27 cellular contexts compared by ENCODE assay signal in genomic region chr1:170630977-170631376, GRCh38. TPM values are rescaled to one million over a fixed set of nuclear protein-coding genes. Genes with fewer than 3 reads are reported as not detected.
"Had no signal": no experiment of that assay in that cellular context is flagged by ENCODE, and none has a peak within 500 bp of the region (broad histone marks: within the 10 kb centered on the region; RNA-seq: fewer than 3 reads in every experiment).

No MANE protein-coding gene starts in this region.

- H3K4me1 Mint-ChIP-seq: activated naive CD8-positive, alpha-beta T cell treated with anti-CD3 and anti-CD28 coated beads, Interleukin-2, amount 50 U/mL, for 24 hours; brain; central memory CD8-positive, alpha-beta T cell had no signal

- H3K27ac ChIP-seq: SK-N-MC, VCaP had no signal

- H3K36me3 Mint-ChIP-seq: activated CD4-positive, alpha-beta memory T cell treated with anti-CD3 and anti-CD28 coated beads for 36 hours; activated naive CD4-positive, alpha-beta T cell treated with anti-CD3 and anti-CD28 coated beads, Interleukin-2, amount 50 U/mL, for 72 hours; brain had no signal

- H3K27ac Mint-ChIP-seq: activated CD4-positive, alpha-beta memory T cell treated with anti-CD3 and anti-CD28 coated beads for 36 hours; activated naive CD4-positive, alpha-beta T cell treated with anti-CD3 and anti-CD28 coated beads, Interleukin-2, amount 50 U/mL, for 72 hours; activated naive CD8-positive, alpha-beta T cell treated with anti-CD3 and anti-CD28 coated beads, Interleukin-2, amount 50 U/mL, for 24 hours; brain had no signal

- H3K4me3 Mint-ChIP-seq: activated CD4-positive, alpha-beta memory T cell treated with anti-CD3 and anti-CD28 coated beads for 36 hours; activated naive CD8-positive, alpha-beta T cell treated with anti-CD3 and anti-CD28 coated beads, Interleukin-2, amount 50 U/mL, for 24 hours; activated T-cell treated with anti-CD3 and anti-CD28 coated beads, Interleukin-2, amount 50 U/mL, for 4 hours; brain; central memory CD8-positive, alpha-beta T cell had no signal

- H3K4me3 ChIP-seq: MG63, SK-N-MC had no signal

- H3K27me3 ChIP-seq: MG63 had no signal

- H3K9me3 ChIP-seq: MG63 had no signal

- H3K9me3 Mint-ChIP-seq: activated CD4-positive, alpha-beta memory T cell treated with anti-CD3 and anti-CD28 coated beads for 36 hours; activated naive CD8-positive, alpha-beta T cell treated with anti-CD3 and anti-CD28 coated beads, Interleukin-2, amount 50 U/mL, for 24 hours; activated T-cell treated with anti-CD3 and anti-CD28 coated beads, Interleukin-2, amount 50 U/mL, for 4 hours; central memory CD8-positive, alpha-beta T cell had no signal

- H3K36me3 ChIP-seq: MG63 had no signal

- DNase-seq: activated CD4-positive, alpha-beta memory T cell treated with anti-CD3 and anti-CD28 coated beads for 36 hours; activated CD4-positive, alpha-beta T cell treated with anti-CD3 and anti-CD28 coated beads for 48 hours; activated CD4-positive, CD25-positive, alpha-beta regulatory T cell treated with anti-CD3 and anti-CD28 coated beads, Interleukin-2, amount 50 U/mL, for 72 hours; activated CD8-positive, alpha-beta memory T cell treated with anti-CD3 and anti-CD28 coated beads for 24 hours; activated effector memory CD4-positive, alpha-beta T cell treated with anti-CD3 and anti-CD28 coated beads, Interleukin-2, amount 50 U/mL, for 16 hours; activated naive CD4-positive, alpha-beta T cell treated with Interleukin-2 at 50 U/mL for 16 hours; activated naive CD8-positive, alpha-beta T cell treated with anti-CD3 and anti-CD28 coated beads, Interleukin-2, amount 50 U/mL, for 24 hours; activated T-cell treated with anti-CD3 and anti-CD28 coated beads, Interleukin-2, amount 50 U/mL, for 4 hours; amniotic stem cell; MG63; MV-4-11; NCI-H1092 treated with DMSO at 0.1 percent for 48 hours; NCI-H1417 treated with DMSO at 0.1 percent for 48 hours; NCI-H1694; NCI-H2029 treated with DMSO at 0.1 percent for 48 hours; NCI-H345; NCI-H510A; NCI-H526 treated with DMSO at 0.1 percent for 48 hours; SIG-M5; T-helper 1 cell had no signal

RNA-seq across cellular contexts. Expression of gene PRRX1, which starts 33.0 kb away (rescaled TPM):
- total RNA-seq: activated CD4-positive, alpha-beta memory T cell treated with anti-CD3 and anti-CD28 coated beads for 36 hours; activated naive CD4-positive, alpha-beta T cell treated with anti-CD3 and anti-CD28 coated beads, Interleukin-2, amount 50 U/mL, for 72 hours; activated T-cell treated with anti-CD3 and anti-CD28 coated beads, Interleukin-2, amount 50 U/mL, for 4 hours; OCI-LY7; T-helper 2 cell treated with Interferon-gamma antibody and Interleukin-4, amounts not matched to agents 100 ng/mL and 5 ng/mL, for 36 hours had no signal
